Comparison of ENCODE assay signal across 27 cellular contexts in genomic region chr2:21253311-21254027, GRCh38.
"Had no signal": no experiment of that assay in that cellular context is flagged by ENCODE, and none has a peak within 500 bp of the region (broad histone marks: within the 10 kb centered on the region; RNA-seq: fewer than 3 reads in every experiment).

No MANE protein-coding gene starts in this region.

- H3K27me3 ChIP-seq: adrenal gland, ascending aorta, cardiac muscle cell, foreskin keratinocyte, heart right ventricle, left lung, right atrium auricular region, tibial artery, upper lobe of right lung had no signal

- H3K4me1 ChIP-seq: foreskin keratinocyte, left lung, lower lobe of right lung, tibial artery, upper lobe of right lung had no signal

- H3K4me3 ChIP-seq: adrenal gland, ascending aorta, cardiac muscle cell, heart right ventricle, left lung, lower lobe of right lung, right atrium auricular region, tibial artery, upper lobe of right lung had no signal

- DNase-seq: activated CD4-positive, alpha-beta T cell treated with anti-CD3 and anti-CD28 coated beads for 4 hours; activated CD4-positive, alpha-beta T cell treated with anti-CD3 and anti-CD28 coated beads, Interleukin-2, amount 50 U/mL, for 48 hours; activated CD8-positive, alpha-beta memory T cell treated with anti-CD3 and anti-CD28 coated beads, Interleukin-2, amount 50 U/mL, for 4 hours; activated effector memory CD4-positive, alpha-beta T cell treated with anti-CD3 and anti-CD28 coated beads, Interleukin-2, amount 50 U/mL, for 16 hours; activated naive CD4-positive, alpha-beta T cell treated with anti-CD3 and anti-CD28 coated beads for 36 hours; activated naive CD8-positive, alpha-beta T cell treated with anti-CD3 and anti-CD28 coated beads for 36 hours; activated T-cell treated with anti-CD3 and anti-CD28 coated beads, Interleukin-2, amount 50 U/mL, for 1 hour; adrenal gland; cortex of kidney; foreskin keratinocyte; heart right ventricle; kidney glomerular epithelial cell; left lung; lower lobe of right lung; mesenchymal stem cell; naive thymus-derived CD8-positive, alpha-beta T cell; tibial artery; upper lobe of right lung had no signal

- H3K9me3 ChIP-seq: adrenal gland, ascending aorta, heart right ventricle, left lung, lower lobe of right lung, right atrium auricular region, tibial artery, upper lobe of right lung had no signal

- ATAC-seq: esophagus mucosa; foreskin keratinocyte; heart right ventricle; left lung; lower lobe of right lung; naive thymus-derived CD8-positive, alpha-beta T cell; upper lobe of right lung had no signal

- H3K27me3 Mint-ChIP-seq: activated naive CD8-positive, alpha-beta T cell treated with anti-CD3 and anti-CD28 coated beads for 36 hours; naive thymus-derived CD8-positive, alpha-beta T cell had no signal

- H3K4me1 Mint-ChIP-seq: activated naive CD8-positive, alpha-beta T cell treated with anti-CD3 and anti-CD28 coated beads for 36 hours; naive thymus-derived CD8-positive, alpha-beta T cell had no signal

- H3K27ac ChIP-seq: adrenal gland, ascending aorta, cardiac muscle cell, foreskin keratinocyte, heart right ventricle, left lung, lower lobe of right lung, right atrium auricular region, tibial artery, upper lobe of right lung, VCaP had no signal

- H3K4me3 Mint-ChIP-seq: activated naive CD4-positive, alpha-beta T cell treated with anti-CD3 and anti-CD28 coated beads for 36 hours; activated naive CD8-positive, alpha-beta T cell treated with anti-CD3 and anti-CD28 coated beads for 36 hours; activated T-helper 1 cell treated with anti-CD3 and anti-CD28 coated beads, Interleukin-12 subunit alpha, Interleukin-12 subunit beta, Interleukin-2, Interleukin-4 antibody, amounts not matched to agents 30 ng/mL and 10 ng/mL and 1 ng/mL, durations not matched to agents 14 hours and 24 hours and 36 hours; brain; naive thymus-derived CD8-positive, alpha-beta T cell; neural crest cell; stimulated activated naive CD8-positive, alpha-beta T cell treated with anti-CD3 and anti-CD28 coated beads, Interleukin-15, Interleukin-2, amounts not matched to agents 100 ng/mL and 50 ng/mL, for 24 hours had no signal

- H3K27ac Mint-ChIP-seq: activated naive CD4-positive, alpha-beta T cell treated with anti-CD3 and anti-CD28 coated beads for 36 hours; activated naive CD8-positive, alpha-beta T cell treated with anti-CD3 and anti-CD28 coated beads for 36 hours; activated T-helper 1 cell treated with anti-CD3 and anti-CD28 coated beads, Interleukin-12 subunit alpha, Interleukin-12 subunit beta, Interleukin-2, Interleukin-4 antibody, amounts not matched to agents 30 ng/mL and 10 ng/mL and 1 ng/mL, durations not matched to agents 14 hours and 24 hours and 36 hours; naive thymus-derived CD8-positive, alpha-beta T cell; stimulated activated naive CD8-positive, alpha-beta T cell treated with anti-CD3 and anti-CD28 coated beads, Interleukin-15, Interleukin-2, amounts not matched to agents 100 ng/mL and 50 ng/mL, for 24 hours had no signal

- H3K36me3 ChIP-seq: adrenal gland, ascending aorta, cardiac muscle cell, heart right ventricle, left lung, lower lobe of right lung, right atrium auricular region, tibial artery, upper lobe of right lung had no signal

- H3K9me3 Mint-ChIP-seq: activated naive CD4-positive, alpha-beta T cell treated with anti-CD3 and anti-CD28 coated beads for 36 hours; activated naive CD8-positive, alpha-beta T cell treated with anti-CD3 and anti-CD28 coated beads for 36 hours; activated T-helper 1 cell treated with anti-CD3 and anti-CD28 coated beads, Interleukin-12 subunit alpha, Interleukin-12 subunit beta, Interleukin-2, Interleukin-4 antibody, amounts not matched to agents 30 ng/mL and 10 ng/mL and 1 ng/mL, durations not matched to agents 14 hours and 24 hours and 36 hours; brain; stimulated activated naive CD8-positive, alpha-beta T cell treated with anti-CD3 and anti-CD28 coated beads, Interleukin-15, Interleukin-2, amounts not matched to agents 100 ng/mL and 50 ng/mL, for 24 hours had no signal
